ENCODE assay signal across 32 cellular contexts in the genomic region with DNA sequence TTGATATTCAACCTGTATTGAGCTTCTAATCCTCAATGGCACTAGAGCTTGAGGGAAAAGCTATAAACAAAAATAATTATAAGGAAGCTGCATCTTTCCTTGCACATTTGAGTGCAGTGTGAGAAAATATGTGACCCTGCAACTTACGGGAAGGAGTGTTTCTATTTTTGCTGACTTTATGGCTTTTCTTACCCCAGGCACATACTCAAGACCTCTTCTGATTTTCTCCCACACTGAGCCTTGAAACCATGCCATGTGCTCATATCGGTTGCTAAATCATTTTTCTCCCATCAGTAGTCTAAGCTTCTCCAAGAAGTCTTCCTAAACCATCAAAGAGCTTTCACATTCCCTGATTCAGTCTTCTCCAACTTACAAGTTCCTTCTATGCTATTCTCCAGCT.
"Had no signal": no experiment of that assay in that cellular context is flagged by ENCODE, and none has a peak within 500 bp of the region (broad histone marks: within the 10 kb centered on the region; RNA-seq: fewer than 3 reads in every experiment).

No MANE protein-coding gene starts in this region.

- H3K27me3 Mint-ChIP-seq: activated B cell treated with CpG ODN at 0.5 μM for 24 hours; activated T-helper 17 cell treated with anti-CD3 and anti-CD28 coated beads, Interleukin-2, amount 50 U/mL, for 72 hours; dendritic cell treated with granulocyte-macrophage colony-stimulating factor and Interleukin-4, amounts not matched to agents 40 ng/mL and 50 ng/mL, for 4 days; T-helper 17 cell had no signal

- H3K4me3 Mint-ChIP-seq: activated B cell treated with CpG ODN at 0.5 μM for 24 hours; activated CD8-positive, alpha-beta T cell treated with anti-CD3 and anti-CD28 coated beads for 36 hours; activated naive CD8-positive, alpha-beta T cell; activated T-cell treated with anti-CD3 and anti-CD28 coated beads, Interleukin-2, amount 50 U/mL, for 4 hours; activated T-helper 17 cell treated with anti-CD3 and anti-CD28 coated beads, Interleukin-2, amount 50 U/mL, for 72 hours; dendritic cell treated with granulocyte-macrophage colony-stimulating factor and Interleukin-4, amounts not matched to agents 40 ng/mL and 50 ng/mL, for 4 days; endodermal cell; T-helper 17 cell; T-helper 2 cell treated with Interferon-gamma antibody and Interleukin-4, amounts not matched to agents 5 μg/mL and 100 μg/mL, for 36 hours had no signal

- H3K4me3 ChIP-seq: body of pancreas, coronary artery, dorsolateral prefrontal cortex, gastroesophageal sphincter, heart right ventricle had no signal

- ATAC-seq: activated CD4-positive, CD25-positive, alpha-beta regulatory T cell treated with anti-CD3 and anti-CD28 coated beads, Interleukin-2, amount 50 U/mL, for 24 hours; activated CD8-positive, alpha-beta T cell treated with anti-CD3 and anti-CD28 coated beads for 36 hours; activated T-cell treated with anti-CD3 and anti-CD28 coated beads, Interleukin-2, amount 50 U/mL, for 4 hours; activated T-helper 17 cell treated with anti-CD3 and anti-CD28 coated beads, Interleukin-2, amount 50 U/mL, for 72 hours; body of pancreas; esophagus mucosa; gastroesophageal sphincter; heart right ventricle; T-helper 17 cell had no signal

- H3K27ac Mint-ChIP-seq: activated B cell treated with CpG ODN at 0.5 μM for 24 hours; activated CD8-positive, alpha-beta T cell treated with anti-CD3 and anti-CD28 coated beads for 36 hours; activated naive CD8-positive, alpha-beta T cell; activated T-helper 17 cell treated with anti-CD3 and anti-CD28 coated beads, Interleukin-2, amount 50 U/mL, for 72 hours; dendritic cell treated with granulocyte-macrophage colony-stimulating factor and Interleukin-4, amounts not matched to agents 40 ng/mL and 50 ng/mL, for 4 days; endodermal cell; T-helper 17 cell; T-helper 2 cell treated with Interferon-gamma antibody and Interleukin-4, amounts not matched to agents 5 μg/mL and 100 μg/mL, for 36 hours had no signal

- DNase-seq: activated B cell treated with CpG ODN at 0.5 μM for 24 hours; activated CD4-positive, alpha-beta T cell treated with anti-CD3 and anti-CD28 coated beads for 48 hours; activated CD4-positive, alpha-beta T cell treated with anti-CD3 and anti-CD28 coated beads, Interleukin-2, amount 50 U/mL, for 1 hour; activated CD4-positive, alpha-beta T cell treated with anti-CD3 and anti-CD28 coated beads, Interleukin-2, amount 50 U/mL, for 48 hours; activated CD8-positive, alpha-beta memory T cell treated with anti-CD3 and anti-CD28 coated beads for 24 hours; activated CD8-positive, alpha-beta T cell treated with anti-CD3 and anti-CD28 coated beads for 36 hours; activated effector memory CD4-positive, alpha-beta T cell treated with Interleukin-2 at 50 U/mL for 16 hours; activated gamma-delta T cell treated with Interleukin-2 at 50 U/mL for 16 hours; activated naive CD4-positive, alpha-beta T cell treated with anti-CD3 and anti-CD28 coated beads, Interleukin-2, amount 50 U/mL, for 16 hours; activated naive CD4-positive, alpha-beta T cell treated with Interleukin-2 at 50 U/mL for 16 hours; activated T-cell treated with anti-CD3 and anti-CD28 coated beads, Interleukin-2, amount 50 U/mL, for 4 hours; amniotic stem cell; aorta; body of pancreas; caudate nucleus; dorsolateral prefrontal cortex; effector memory CD4-positive, alpha-beta T cell; endodermal cell; foreskin melanocyte; heart right ventricle; T-helper 1 cell; T-helper 17 cell; T1000; WERI-Rb-1 had no signal

- H3K36me3 Mint-ChIP-seq: activated naive CD8-positive, alpha-beta T cell had no signal

- H3K27ac ChIP-seq: body of pancreas, coronary artery, dorsolateral prefrontal cortex, gastroesophageal sphincter, WERI-Rb-1 had no signal

- H3K9me3 ChIP-seq: body of pancreas, gastroesophageal sphincter, heart right ventricle had no signal

- H3K4me1 Mint-ChIP-seq: activated B cell treated with CpG ODN at 0.5 μM for 24 hours; activated T-helper 17 cell treated with anti-CD3 and anti-CD28 coated beads, Interleukin-2, amount 50 U/mL, for 72 hours; T-helper 17 cell had no signal

- H3K4me1 ChIP-seq: body of pancreas, gastroesophageal sphincter, heart right ventricle had no signal

- H3K36me3 ChIP-seq: gastroesophageal sphincter, heart right ventricle, WERI-Rb-1 had no signal

- H3K27me3 ChIP-seq: body of pancreas, gastroesophageal sphincter, heart right ventricle had no signal

- H3K9me3 Mint-ChIP-seq: activated CD8-positive, alpha-beta T cell treated with anti-CD3 and anti-CD28 coated beads for 36 hours; activated T-cell treated with anti-CD3 and anti-CD28 coated beads, Interleukin-2, amount 50 U/mL, for 4 hours; activated T-helper 17 cell treated with anti-CD3 and anti-CD28 coated beads, Interleukin-2, amount 50 U/mL, for 72 hours; dendritic cell treated with granulocyte-macrophage colony-stimulating factor and Interleukin-4, amounts not matched to agents 40 ng/mL and 50 ng/mL, for 4 days; endodermal cell; T-helper 2 cell treated with Interferon-gamma antibody and Interleukin-4, amounts not matched to agents 5 μg/mL and 100 μg/mL, for 36 hours had no signal
